ENCODE assay signal across 17 cellular contexts in the genomic region with DNA sequence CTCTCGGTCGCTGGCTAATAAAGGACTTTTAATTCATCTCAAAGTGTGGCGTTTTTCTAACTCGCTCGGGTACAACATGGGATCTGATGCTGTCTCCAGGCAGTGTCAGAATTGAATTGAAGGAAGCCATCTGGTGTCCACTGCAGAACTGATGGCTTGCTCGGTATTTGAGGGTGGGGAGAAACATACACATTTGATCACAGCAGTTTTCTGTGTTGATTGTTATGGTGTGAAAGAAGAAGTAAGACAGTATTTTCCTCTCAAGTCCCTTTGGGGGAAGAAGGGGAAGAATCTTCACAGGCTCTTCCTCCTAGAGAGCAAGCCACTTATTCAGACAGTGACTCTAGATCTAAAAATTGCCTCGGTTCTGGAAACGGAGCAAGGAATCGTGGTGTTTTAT. TPM values are rescaled to one million over a fixed set of nuclear protein-coding genes. Genes with fewer than 3 reads are reported as not detected.
A peak's percentile ranks its signal among the peaks of the same experiment; 100 is the strongest.
DNase-seq lines count a peak whose midpoint lies in the region; ATAC-seq and TF ChIP-seq lines count a peak whose summit lies in the region.
"Had no signal": no experiment of that assay in that cellular context is flagged by ENCODE, and none has a peak within 500 bp of the region (broad histone marks: within the 10 kb centered on the region; RNA-seq: fewer than 3 reads in every experiment).

No MANE protein-coding gene starts in this region.

- peak; percentile 41 for DNase-seq in SIG-M5 treated with dmso at 0.1 percent for 504 hours (lab: John Stamatoyannopoulos, UW; ENCODE audit: unreplicated experiment)
- no peak for DNase-seq in SIG-M5 (lab: John Stamatoyannopoulos, UW)
- DNase-seq in NCI-H524 treated with DMSO at 0.1 percent for 48 hours (lab: John Stamatoyannopoulos, UW), result peak; percentile 30
- no peak for DNase-seq in dorsolateral prefrontal cortex
- DNase-seq in stimulated activated naive B cell treated with anti-CD40 and anti-IgM and Interleukin-4, amounts not matched to agents 10 μg/mL and 1 μg/mL and 100 μg/mL, for 72 hours, result no peak
- no peak for DNase-seq in COLO829 (ENCODE audit: low spot score)
- no peak for DNase-seq in activated naive CD4-positive, alpha-beta T cell treated with Interleukin-2 at 50 U/mL for 16 hours
- no peak for DNase-seq in activated CD4-positive, alpha-beta T cell treated with anti-CD3 and anti-CD28 coated beads for 1 hour
- DNase-seq: activated CD8-positive, alpha-beta memory T cell treated with anti-CD3 and anti-CD28 coated beads, Interleukin-2, amount 50 U/mL, for 4 hours; activated naive CD4-positive, alpha-beta T cell treated with anti-CD3 and anti-CD28 coated beads, Interleukin-2, amount 10 ng/mL, durations not matched to agents 7 days and 5 days; DND-41; naive thymus-derived CD4-positive, alpha-beta T cell; NCI-H187 treated with DMSO at 0.1 percent for 48 hours; SW 1271; upper lobe of right lung had no signal

- H3K9me3 Mint-ChIP-seq in stimulated activated naive B cell treated with anti-CD40 and anti-IgM and Interleukin-4, amounts not matched to agents 10 μg/mL and 1 μg/mL and 100 μg/mL, for 72 hours, result peaks cover 2 to 6% of the 10 kb centered on the region in 2 donors

- H3K4me3 Mint-ChIP-seq in stimulated activated naive B cell treated with anti-CD40 and anti-IgM and Interleukin-4, amounts not matched to agents 10 μg/mL and 1 μg/mL and 100 μg/mL, for 72 hours, result no peak overlapping the region
- H3K4me3 Mint-ChIP-seq: activated naive CD4-positive, alpha-beta T cell treated with anti-CD3 and anti-CD28 coated beads, Interleukin-2, amount 10 ng/mL, durations not matched to agents 7 days and 5 days; naive thymus-derived CD4-positive, alpha-beta T cell had no signal

- H3K27me3 Mint-ChIP-seq in stimulated activated naive B cell treated with anti-CD40 and anti-IgM and Interleukin-4, amounts not matched to agents 10 μg/mL and 1 μg/mL and 100 μg/mL, for 72 hours, result peaks cover 6 to 8% of the 10 kb centered on the region in 2 donors

- no peak overlapping the region for H3K27ac Mint-ChIP-seq in stimulated activated naive B cell treated with anti-CD40 and anti-IgM and Interleukin-4, amounts not matched to agents 10 μg/mL and 1 μg/mL and 100 μg/mL, for 72 hours
- H3K27ac Mint-ChIP-seq: activated naive CD4-positive, alpha-beta T cell treated with anti-CD3 and anti-CD28 coated beads, Interleukin-2, amount 10 ng/mL, durations not matched to agents 7 days and 5 days; stimulated activated memory B cell treated with anti-CD40 and anti-IgM and Interleukin-4, amounts not matched to agents 10 μg/mL and 1 μg/mL and 100 μg/mL, for 72 hours had no signal

- peak overlapping the region in 42 of 59 donors; percentile 3 to 77 (median 44) for H3K27ac ChIP-seq in dorsolateral prefrontal cortex
- H3K27ac ChIP-seq: upper lobe of right lung had no signal

- H3K27me3 ChIP-seq in dorsolateral prefrontal cortex, result peaks cover 0 to 18% (median 0%) of the 10 kb centered on the region in 45 donors

- H3K4me3 ChIP-seq in dorsolateral prefrontal cortex, result peak overlapping the region in 50 of 59 donors; percentile 6 to 63 (median 44)
- H3K4me3 ChIP-seq: upper lobe of right lung had no signal

- H3K36me3 Mint-ChIP-seq in stimulated activated naive B cell treated with anti-CD40 and anti-IgM and Interleukin-4, amounts not matched to agents 10 μg/mL and 1 μg/mL and 100 μg/mL, for 72 hours, result no peaks in the 10 kb centered on the region
- H3K36me3 Mint-ChIP-seq: activated naive CD4-positive, alpha-beta T cell treated with anti-CD3 and anti-CD28 coated beads, Interleukin-2, amount 10 ng/mL, durations not matched to agents 7 days and 5 days; stimulated activated memory B cell treated with anti-CD40 and anti-IgM and Interleukin-4, amounts not matched to agents 10 μg/mL and 1 μg/mL and 100 μg/mL, for 72 hours had no signal

- intact Hi-C loops in dorsolateral prefrontal cortex (cut with DNase I), result loop anchor here in 1 of 2 donors (10.0 kb wide), 1 partner anchor 400 kb away; no protein-coding TSS in a partner anchor

- H3K4me1 Mint-ChIP-seq in stimulated activated naive B cell treated with anti-CD40 and anti-IgM and Interleukin-4, amounts not matched to agents 10 μg/mL and 1 μg/mL and 100 μg/mL, for 72 hours, result peaks cover 23 to 30% of the 10 kb centered on the region in 2 donors

- peak; percentile 24 to 39 for ATAC-seq in stimulated activated naive B cell treated with anti-CD40 and anti-IgM and Interleukin-4, amounts not matched to agents 10 μg/mL and 1 μg/mL and 100 μg/mL, for 72 hours (replicated peaks)
- ATAC-seq: activated CD4-positive, CD25-positive, alpha-beta regulatory T cell treated with anti-CD3 and anti-CD28 coated beads, Interleukin-2, amount 50 U/mL, for 24 hours; naive thymus-derived CD4-positive, alpha-beta T cell; stimulated activated memory B cell treated with anti-CD40 and anti-IgM and Interleukin-4, amounts not matched to agents 10 μg/mL and 1 μg/mL and 100 μg/mL, for 72 hours; upper lobe of right lung had no signal

- TF ChIP-seq CTCF in dorsolateral prefrontal cortex (IDR thresholded peaks at IDR 0.05 in 54 of 56, conservative IDR thresholded peaks at IDR 0.05 in 2 of 56; ENCODE audit: low read depth in 1 of 56, partially characterized antibody in 56 of 56), result peak in 3 of 56 donors; percentile 4 to 11 (median 7)

RNA-seq across cellular contexts. Expression of gene MCCC1, which starts 15.1 kb away (rescaled TPM):
- total RNA-seq in dorsolateral prefrontal cortex, result 10 to 100 TPM; 33.9 to 85.1 (median 50.9) TPM

RNA-seq across cellular contexts. Expression of gene LAMP3, which starts 48.2 kb away (rescaled TPM):
- 1 to 10 TPM in 12 of 120 experiments, under 1 TPM in 79, not detected in 29; 0.15 to 1.8 (median 0.50) TPM for total RNA-seq in dorsolateral prefrontal cortex

Comparison
In these comparisons a context has a peak if more than half of its experiments do, and no peak if none do; other contexts are left out.
1. DNase-seq: peak in SIG-M5 treated with dmso at 0.1 percent for 504 hours (single experiment) and NCI-H524 treated with DMSO at 0.1 percent for 48 hours (single experiment); none in SIG-M5 (single experiment), dorsolateral prefrontal cortex (0 of 10), stimulated activated naive B cell treated with anti-CD40 and anti-IgM and Interleukin-4, amounts not matched to agents 10 μg/mL and 1 μg/mL and 100 μg/mL, for 72 hours (single experiment), COLO829 (single experiment), activated naive CD4-positive, alpha-beta T cell treated with Interleukin-2 at 50 U/mL for 16 hours (single experiment) and activated CD4-positive, alpha-beta T cell treated with anti-CD3 and anti-CD28 coated beads for 1 hour (single experiment).